8 cellular contexts compared by ENCODE assay signal in the genomic region with DNA sequence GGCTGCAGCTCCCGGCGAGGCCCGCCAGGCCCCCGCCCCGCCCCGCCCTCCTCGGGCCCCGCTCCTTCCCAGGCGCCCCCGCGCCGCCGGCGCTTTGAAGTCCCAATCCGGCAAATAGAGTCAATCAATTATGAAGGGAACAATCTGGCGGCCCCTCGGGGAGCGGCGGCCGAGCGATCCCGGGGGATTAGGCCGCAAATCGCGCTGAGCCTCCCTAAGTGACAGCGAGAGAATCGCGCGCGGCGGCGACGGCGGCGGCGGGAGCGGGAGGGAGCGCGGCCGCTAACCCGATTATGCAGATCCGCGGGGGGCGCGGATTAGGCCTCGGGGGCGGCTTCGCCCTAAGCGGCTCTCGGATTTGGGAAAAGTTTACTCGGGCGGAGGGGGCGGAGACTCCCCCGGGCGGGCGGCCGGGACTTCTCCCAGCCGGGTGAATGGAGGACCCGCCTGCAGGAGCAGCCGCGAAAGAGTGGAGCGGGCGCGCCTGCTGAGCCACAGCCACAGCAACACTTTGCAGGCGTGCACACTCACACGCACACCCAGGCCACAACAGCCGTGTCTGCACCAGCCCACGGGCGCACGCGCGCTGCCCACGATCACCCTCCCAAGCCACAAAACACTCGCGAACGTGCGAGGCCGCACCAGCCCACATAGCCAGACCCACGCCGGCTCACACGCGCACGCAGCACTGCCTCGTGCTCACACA. TPM values are rescaled to one million over a fixed set of nuclear protein-coding genes. Genes with fewer than 3 reads are reported as not detected.
DNase-seq lines count a peak whose midpoint lies in the region; ATAC-seq and TF ChIP-seq lines count a peak whose summit lies in the region.

No MANE protein-coding gene starts in this region.

- H3K9me2 ChIP-seq in Karpas-422 (replicated peaks; ENCODE audit: insufficient read depth, low read length): no peaks in the 10 kb centered on the region

- no peaks in the 10 kb centered on the region for H3K4me1 ChIP-seq in Karpas-422 (ENCODE audit: low read length)

- peaks cover 76% of the 10 kb centered on the region for H3K27me3 Mint-ChIP-seq in activated T-cell treated with anti-CD3 and anti-CD28 coated beads, Interleukin-2, amount 50 U/mL, for 72 hours (ENCODE audit: low read depth)

- no peaks in the 10 kb centered on the region for H3K9me3 ChIP-seq in Karpas-422 (ENCODE audit: low read length)

- intact Hi-C loops in left ventricle myocardium superior (cut with micrococcal nuclease): no loop called here

- no peaks in the 10 kb centered on the region for H3K36me3 ChIP-seq in Karpas-422 (ENCODE audit: insufficient read depth, low read length)

- no peak for TF ChIP-seq CTCF in retinal pigment epithelial cell (conservative IDR thresholded peaks at IDR 0.05; ENCODE audit: low read depth, low read length)

- H3K79me2 ChIP-seq in Karpas-422 (ENCODE audit: low read length): no peaks in the 10 kb centered on the region

- DNase-seq in Ammon's horn (ENCODE audit: low spot score): peak; percentile 17
- peak; percentile 68 for DNase-seq in HuH-7 (ENCODE audit: low spot score)
- peak; percentile 25 to 27 for DNase-seq in activated T-cell treated with anti-CD3 and anti-CD28 coated beads, Interleukin-2, amount 50 U/mL, for 72 hours
- peak; percentile 59 for DNase-seq in left ventricle myocardium superior
- DNase-seq in retinal pigment epithelial cell (ENCODE audit: low read depth): no peak
- no peak for DNase-seq in GOT3 (lab: John Stamatoyannopoulos, UW)
- DNase-seq in Karpas-422: no peak

- H3K9me3 Mint-ChIP-seq in activated T-cell treated with anti-CD3 and anti-CD28 coated beads, Interleukin-2, amount 50 U/mL, for 72 hours: no peaks in the 10 kb centered on the region

- H3K4me3 ChIP-seq in retinal pigment epithelial cell (ENCODE audit: low read length) (peak overlapping the region; percentile 37), Karpas-422 (ENCODE audit: low read length) (no peak overlapping the region)

- H3K27ac ChIP-seq in Karpas-422 (ENCODE audit: low read length): no peak overlapping the region

- H3K27me3 ChIP-seq in Karpas-422 (ENCODE audit: low read length): no peaks in the 10 kb centered on the region

- H3K4me1 Mint-ChIP-seq in activated T-cell treated with anti-CD3 and anti-CD28 coated beads, Interleukin-2, amount 50 U/mL, for 72 hours (ENCODE audit: low read depth): peaks cover 13% of the 10 kb centered on the region

- H3K36me3 Mint-ChIP-seq in activated T-cell treated with anti-CD3 and anti-CD28 coated beads, Interleukin-2, amount 50 U/mL, for 72 hours (ENCODE audit: insufficient read depth in 2 of 2): no peaks in the 10 kb centered on the region

- H3K4me3 Mint-ChIP-seq in activated T-cell treated with anti-CD3 and anti-CD28 coated beads, Interleukin-2, amount 50 U/mL, for 72 hours: peak overlapping the region; percentile 54 to 75

- no peaks in the 10 kb centered on the region for H4K20me1 ChIP-seq in Karpas-422 (ENCODE audit: insufficient read depth, low read depth, low read length)

- no peak overlapping the region for H2AFZ ChIP-seq in Karpas-422 (ENCODE audit: low read length)

- H3K4me2 ChIP-seq in Karpas-422 (ENCODE audit: low read depth, low read length, poor library complexity, severe bottlenecking): no peak overlapping the region

- no peak overlapping the region for H3K27ac Mint-ChIP-seq in activated T-cell treated with anti-CD3 and anti-CD28 coated beads, Interleukin-2, amount 50 U/mL, for 72 hours

- peak; percentile 57 to 61 for ATAC-seq in activated T-cell treated with anti-CD3 and anti-CD28 coated beads, Interleukin-2, amount 50 U/mL, for 72 hours (replicated peaks in 1 of 2)
- ATAC-seq in left ventricle myocardium superior: peak; percentile 86
- ATAC-seq in HG03097 (IDR thresholded peaks at IDR 0.05; ENCODE audit: low FRiP score, unreplicated experiment): no peak

- no peak overlapping the region for H3K9ac ChIP-seq in Karpas-422 (ENCODE audit: low read length)

RNA-seq across cellular contexts. Expression of a gene that starts 23.0 kb away (rescaled TPM):
- total RNA-seq in activated T-cell treated with anti-CD3 and anti-CD28 coated beads, Interleukin-2, amount 50 U/mL, for 72 hours: under 1 TPM in 1 of 2 donors, not detected in 1; 0.37 TPM
- total RNA-seq in left ventricle myocardium superior: not detected
- not detected in 2 replicates for total RNA-seq in Karpas-422 (2014; rRNA removed; shearing (Covaris generic); ENCODE audit: low replicate concordance)

Comparison
In these comparisons a context has a peak if more than half of its experiments do, and no peak if none do; other contexts are left out.
1. DNase-seq: peak in Ammon's horn (single experiment), HuH-7 (single experiment), activated T-cell treated with anti-CD3 and anti-CD28 coated beads, Interleukin-2, amount 50 U/mL, for 72 hours (2 of 2) and left ventricle myocardium superior (single experiment); none in retinal pigment epithelial cell (single experiment), GOT3 (single experiment) and Karpas-422 (single experiment).